21 cellular contexts compared by ENCODE assay signal in the genomic region with DNA sequence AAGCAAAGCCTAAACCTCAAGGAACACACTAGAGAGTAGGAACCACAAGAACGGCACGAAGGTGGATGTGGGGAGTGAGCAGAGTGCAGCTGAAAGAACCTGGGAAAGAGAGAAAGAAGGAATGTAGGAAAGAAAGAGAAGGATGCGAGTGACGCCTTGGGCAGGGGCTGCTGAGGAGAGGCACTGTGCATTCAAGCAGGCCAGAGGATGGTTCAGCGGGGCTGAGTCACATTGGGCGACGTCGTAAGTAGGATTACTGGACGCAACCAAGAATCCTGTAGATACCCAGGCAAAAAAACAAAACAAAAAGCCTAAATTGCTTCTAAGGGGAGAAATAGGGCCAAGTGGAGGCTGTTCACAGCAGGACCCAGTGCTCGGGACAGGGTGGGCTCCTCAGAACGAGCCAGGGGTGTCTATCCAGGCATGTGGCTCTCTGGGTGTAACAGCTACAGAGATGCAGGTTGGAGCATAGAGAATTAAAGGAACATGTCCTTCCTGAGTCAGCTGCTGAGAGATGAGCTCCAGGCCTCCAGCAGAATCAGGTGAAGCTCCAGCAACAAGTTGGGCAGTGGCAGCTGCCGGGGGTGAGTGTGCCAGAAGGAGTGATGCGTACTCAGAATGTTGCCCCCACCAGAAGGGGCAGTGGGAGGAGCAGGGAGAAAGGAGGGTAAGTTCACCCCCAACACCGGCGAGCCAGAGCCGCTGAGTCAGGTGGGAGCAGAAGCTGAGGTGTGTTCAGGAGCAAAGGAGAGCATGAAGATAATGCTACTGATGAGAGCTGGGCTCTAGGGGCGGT. TPM values are rescaled to one million over a fixed set of nuclear protein-coding genes. Genes with fewer than 3 reads are reported as not detected.
DNase-seq lines count a peak whose midpoint lies in the region; ATAC-seq, FAIRE-seq and TF ChIP-seq lines count a peak whose summit lies in the region.
"Had no signal": no experiment of that assay in that cellular context is flagged by ENCODE, and none has a peak within 500 bp of the region (broad histone marks: within the 10 kb centered on the region; RNA-seq: fewer than 3 reads in every experiment).

No MANE protein-coding gene starts in this region.

- ATAC-seq in activated CD8-positive, alpha-beta T cell treated with anti-CD3 and anti-CD28 coated beads, Interleukin-2, amount 10 ng/mL, durations not matched to agents 7 days and 5 days, result no peak
- no peak for ATAC-seq in activated CD8-positive, alpha-beta T cell treated with anti-CD3 and anti-CD28 coated beads for 36 hours
- ATAC-seq in WTC11 (no peak), HG03196 (IDR thresholded peaks at IDR 0.05; ENCODE audit: unreplicated experiment) (no peak)
- ATAC-seq: esophagus mucosa, left lung, pancreas had no signal

- CTCF ChIA-PET in activated CD8-positive, alpha-beta T cell treated with anti-CD3 and anti-CD28 coated beads, Interleukin-2, amount 10 ng/mL, durations not matched to agents 7 days and 5 days (lab: Charles Lee), result no interaction called here
- CTCF ChIA-PET in activated CD8-positive, alpha-beta T cell treated with anti-CD3 and anti-CD28 coated beads for 36 hours (lab: Charles Lee), result no interaction called here
- CTCF ChIA-PET in WTC11 (lab: Charles Lee), result interaction anchor here (1.6 kb wide), 1 partner anchor 60 kb away, joined by 5 read pairs; no protein-coding TSS in a partner anchor

- no peak for TF ChIP-seq CTCF in activated CD8-positive, alpha-beta T cell treated with anti-CD3 and anti-CD28 coated beads for 36 hours (IDR thresholded peaks at IDR 0.05)
- TF ChIP-seq CTCF in WTC11 (IDR thresholded peaks at IDR 0.05) (no peak), fibroblast of the aortic adventitia (IDR thresholded peaks at IDR 0.05; ENCODE audit: insufficient read depth, low read length) (no peak), spleen (IDR thresholded peaks at IDR 0.05 in 8 of 11, conservative IDR thresholded peaks at IDR 0.05 in 3 of 11) (no peak), transverse colon (IDR thresholded peaks at IDR 0.05) (no peak)

- H3K27ac Mint-ChIP-seq in activated CD8-positive, alpha-beta T cell treated with anti-CD3 and anti-CD28 coated beads, Interleukin-2, amount 10 ng/mL, durations not matched to agents 7 days and 5 days, result peak overlapping the region; percentile 70
- H3K27ac Mint-ChIP-seq in activated CD8-positive, alpha-beta T cell treated with anti-CD3 and anti-CD28 coated beads for 36 hours, result no peak overlapping the region
- peak overlapping the region; percentile 83 for H3K27ac Mint-ChIP-seq in WTC11
- H3K27ac Mint-ChIP-seq: activated naive CD8-positive, alpha-beta T cell treated with anti-CD3 and anti-CD28 coated beads, Interleukin-2, amount 10 ng/mL, durations not matched to agents 7 days and 5 days had no signal

- H3K4me1 Mint-ChIP-seq in activated CD8-positive, alpha-beta T cell treated with anti-CD3 and anti-CD28 coated beads, Interleukin-2, amount 10 ng/mL, durations not matched to agents 7 days and 5 days (ENCODE audit: low read depth), result no peaks in the 10 kb centered on the region
- H3K4me1 Mint-ChIP-seq in activated CD8-positive, alpha-beta T cell treated with anti-CD3 and anti-CD28 coated beads for 36 hours (ENCODE audit: low read depth), result peaks cover 8% of the 10 kb centered on the region
- no peaks in the 10 kb centered on the region for H3K4me1 Mint-ChIP-seq in WTC11

- H3K27me3 ChIP-seq in spleen (replicated peaks in 1 of 7) (no peaks in the 10 kb centered on the region), small intestine (ENCODE audit: control insufficient read depth in 2 of 2, insufficient read depth in 2 of 2, low read length in 2 of 2) (no peaks in the 10 kb centered on the region), transverse colon (no peaks in the 10 kb centered on the region)
- H3K27me3 ChIP-seq: BLaER1, left lung, pancreas, SJCRH30, testis had no signal

- 95 to 98% (median 97%) methylated on average over 17 of the region's 17 CpGs for whole genome bisulfite sequencing in spleen, 5 donors
- WGBS in small intestine, 3 donors, result 96 to 97% (median 96%) methylated on average over 17 of the region's 17 CpGs
- WGBS in transverse colon (ENCODE audit: low coverage in 1 of 2), 2 donors, result 96% methylated on average over 15 to 17 of the region's 17 CpGs

- intact Hi-C loops in activated CD8-positive, alpha-beta T cell treated with anti-CD3 and anti-CD28 coated beads for 36 hours (cut with micrococcal nuclease), result no loop called here
- intact Hi-C loops in spleen (cut with DNase I; ENCODE audit: low total_unique reads) (no loop called here), transverse colon (cut with DNase I; ENCODE audit: low total_unique reads) (no loop called here)

- no peak for FAIRE-seq in small intestine (lab: Jason Lieb, UNC)
- FAIRE-seq: A204.1, bronchial epithelial cell, HTR-8/SVneo, pancreas had no signal

- H3K27ac ChIP-seq in spleen (no peak overlapping the region), small intestine (ENCODE audit: low read depth in 1 of 2, low read length in 1 of 2) (no peak overlapping the region), transverse colon (no peak overlapping the region)
- H3K27ac ChIP-seq: BLaER1, left lung, pancreas, SJCRH30 had no signal

- TF ChIP-seq POLR2A in spleen (IDR thresholded peaks at IDR 0.05), result no peak
- no peak for TF ChIP-seq POLR2A in transverse colon (IDR thresholded peaks at IDR 0.05)

- no peaks in the 10 kb centered on the region for H3K27me3 Mint-ChIP-seq in activated CD8-positive, alpha-beta T cell treated with anti-CD3 and anti-CD28 coated beads, Interleukin-2, amount 10 ng/mL, durations not matched to agents 7 days and 5 days (ENCODE audit: low read depth)
- H3K27me3 Mint-ChIP-seq in activated CD8-positive, alpha-beta T cell treated with anti-CD3 and anti-CD28 coated beads for 36 hours, result no peaks in the 10 kb centered on the region
- no peaks in the 10 kb centered on the region for H3K27me3 Mint-ChIP-seq in WTC11 (ENCODE audit: low read depth)
- H3K27me3 Mint-ChIP-seq: activated naive CD8-positive, alpha-beta T cell treated with anti-CD3 and anti-CD28 coated beads, Interleukin-2, amount 10 ng/mL, durations not matched to agents 7 days and 5 days had no signal

- H3K9me3 ChIP-seq in spleen (no peaks in the 10 kb centered on the region), small intestine (ENCODE audit: control insufficient read depth, low read depth) (no peaks in the 10 kb centered on the region), transverse colon (no peaks in the 10 kb centered on the region)
- H3K9me3 ChIP-seq: BLaER1, left lung, pancreas, SJCRH30, testis had no signal

- in situ Hi-C loops in transverse colon (cut with MboI; ENCODE audit: low pct_ligation_motif_present in 1 of 4, low pct_unique_long_range_greater_than_20kb in 1 of 4, low sequenced_read_pairs in 3 of 4), result loop anchor here in 1 of 4 donors (25.0 kb wide), 1 partner anchor 217 kb away; no protein-coding TSS in a partner anchor

- no peak overlapping the region for H3K4me3 Mint-ChIP-seq in activated CD8-positive, alpha-beta T cell treated with anti-CD3 and anti-CD28 coated beads, Interleukin-2, amount 10 ng/mL, durations not matched to agents 7 days and 5 days
- H3K4me3 Mint-ChIP-seq in activated CD8-positive, alpha-beta T cell treated with anti-CD3 and anti-CD28 coated beads for 36 hours, result no peak overlapping the region
- no peak overlapping the region for H3K4me3 Mint-ChIP-seq in WTC11
- H3K4me3 Mint-ChIP-seq: activated naive CD8-positive, alpha-beta T cell treated with anti-CD3 and anti-CD28 coated beads, Interleukin-2, amount 10 ng/mL, durations not matched to agents 7 days and 5 days had no signal

- peaks cover 90% of the 10 kb centered on the region for H3K36me3 Mint-ChIP-seq in activated CD8-positive, alpha-beta T cell treated with anti-CD3 and anti-CD28 coated beads, Interleukin-2, amount 10 ng/mL, durations not matched to agents 7 days and 5 days (ENCODE audit: low read depth)
- H3K36me3 Mint-ChIP-seq in activated CD8-positive, alpha-beta T cell treated with anti-CD3 and anti-CD28 coated beads for 36 hours (ENCODE audit: low read depth), result peaks cover 58% of the 10 kb centered on the region
- peaks cover 32% of the 10 kb centered on the region for H3K36me3 Mint-ChIP-seq in WTC11

- H3K36me3 ChIP-seq in spleen, result peaks cover 0 to 97% (median 28%) of the 10 kb centered on the region in 6 donors
- H3K36me3 ChIP-seq in small intestine (ENCODE audit: control insufficient read depth in 2 of 2, insufficient read depth in 2 of 2, low read length in 2 of 2), result peaks cover 2 to 8% of the 10 kb centered on the region in 2 donors
- peaks cover 0 to 15% (median 5%) of the 10 kb centered on the region in 4 donors for H3K36me3 ChIP-seq in transverse colon

- TF ChIP-seq EP300 in transverse colon (IDR thresholded peaks at IDR 0.05; ENCODE audit: low read depth), result no peak

- H3K4me3 ChIP-seq in fibroblast of the aortic adventitia (ENCODE audit: low read depth, low read length) (peak overlapping the region; percentile 17), spleen (no peak overlapping the region), small intestine (ENCODE audit: low read depth in 1 of 2, low read length in 2 of 2) (no peak overlapping the region), transverse colon (no peak overlapping the region)
- H3K4me3 ChIP-seq: BLaER1, left lung, pancreas, SJCRH30, testis had no signal

- POLR2A ChIA-PET in activated CD8-positive, alpha-beta T cell treated with anti-CD3 and anti-CD28 coated beads, Interleukin-2, amount 10 ng/mL, durations not matched to agents 7 days and 5 days (lab: Charles Lee), result no interaction called here
- POLR2A ChIA-PET in activated CD8-positive, alpha-beta T cell treated with anti-CD3 and anti-CD28 coated beads for 36 hours (lab: Charles Lee), result no interaction called here
- POLR2A ChIA-PET in WTC11 (lab: Charles Lee), result no interaction called here

- H3K9me3 Mint-ChIP-seq in activated CD8-positive, alpha-beta T cell treated with anti-CD3 and anti-CD28 coated beads, Interleukin-2, amount 10 ng/mL, durations not matched to agents 7 days and 5 days (ENCODE audit: insufficient read depth), result no peaks in the 10 kb centered on the region
- peaks cover 1% of the 10 kb centered on the region for H3K9me3 Mint-ChIP-seq in activated CD8-positive, alpha-beta T cell treated with anti-CD3 and anti-CD28 coated beads for 36 hours
- H3K9me3 Mint-ChIP-seq in WTC11, result no peaks in the 10 kb centered on the region
- H3K9me3 Mint-ChIP-seq: activated naive CD8-positive, alpha-beta T cell treated with anti-CD3 and anti-CD28 coated beads, Interleukin-2, amount 10 ng/mL, durations not matched to agents 7 days and 5 days had no signal

- no peak for DNase-seq in activated CD8-positive, alpha-beta T cell treated with anti-CD3 and anti-CD28 coated beads, Interleukin-2, amount 10 ng/mL, durations not matched to agents 7 days and 5 days
- DNase-seq in activated CD8-positive, alpha-beta T cell treated with anti-CD3 and anti-CD28 coated beads for 36 hours, result no peak
- no peak for DNase-seq in WTC11 (ENCODE audit: low spot score)
- DNase-seq in fibroblast of the aortic adventitia (ENCODE audit: low read depth), result peak; percentile 83
- peak; percentile 40 for DNase-seq in spleen
- no peak for DNase-seq in small intestine
- no peak for DNase-seq in transverse colon
- DNase-seq: activated naive CD8-positive, alpha-beta T cell treated with anti-CD3 and anti-CD28 coated beads, Interleukin-2, amount 10 ng/mL, durations not matched to agents 7 days and 5 days; left lung; NCI-H1436; NCI-H82; SJCRH30; stimulated activated CD4-positive, alpha-beta T cell treated with anti-CD3 and anti-CD28 coated beads, Interleukin-4, amount 100 ng/mL, for 24 hours had no signal

- H3K4me1 ChIP-seq in spleen, result no peaks in the 10 kb centered on the region
- no peaks in the 10 kb centered on the region for H3K4me1 ChIP-seq in small intestine (ENCODE audit: control insufficient read depth in 2 of 2, insufficient read depth in 1 of 2, low read depth in 1 of 2, low read length in 1 of 2)
- no peaks in the 10 kb centered on the region for H3K4me1 ChIP-seq in transverse colon
- H3K4me1 ChIP-seq: BLaER1, left lung, pancreas, SJCRH30, testis had no signal

RNA-seq across cellular contexts. Expression of a gene that starts 38.6 kb away (rescaled TPM):
- 10 to 100 TPM; 32.2 to 35.6 TPM for total RNA-seq in activated CD8-positive, alpha-beta T cell treated with anti-CD3 and anti-CD28 coated beads, Interleukin-2, amount 10 ng/mL, durations not matched to agents 7 days and 5 days
- total RNA-seq in activated CD8-positive, alpha-beta T cell treated with anti-CD3 and anti-CD28 coated beads for 36 hours, result 10 to 100 TPM; 43.9 to 46.3 TPM
- 63.3 to 72.6 TPM (median 69.2 TPM) in 3 replicates for total RNA-seq in WTC11 (2021)
- total RNA-seq in fibroblast of the aortic adventitia (ENCODE audit: low replicate concordance), result 14.8 and 26.2 TPM in 2 replicates
- total RNA-seq in spleen, result 10 to 100 TPM; 20.2 to 36.6 (median 31.5) TPM
- polyA plus RNA-seq in spleen, result 10 to 100 TPM; 19.9 to 29.6 (median 20.1) TPM
- 10 to 100 TPM; 12.7 to 23.3 (median 21.9) TPM for polyA plus RNA-seq in small intestine
- total RNA-seq in transverse colon, result 10 to 100 TPM; 22.0 to 80.4 (median 31.8) TPM

Comparison
In these comparisons a context has a peak if more than half of its experiments do, and no peak if none do; other contexts are left out.
1. DNase-seq: peak in fibroblast of the aortic adventitia (single experiment) and spleen (single experiment); none in activated CD8-positive, alpha-beta T cell treated with anti-CD3 and anti-CD28 coated beads, Interleukin-2, amount 10 ng/mL, durations not matched to agents 7 days and 5 days (single experiment), activated CD8-positive, alpha-beta T cell treated with anti-CD3 and anti-CD28 coated beads for 36 hours (single experiment), WTC11 (single experiment), small intestine (single experiment) and transverse colon (single experiment).